Comparison of ENCODE assay signal across 8 cellular contexts in genomic region chr19:4669723-4670480, GRCh38. TPM values are rescaled to one million over a fixed set of nuclear protein-coding genes. Genes with fewer than 3 reads are reported as not detected.
DNase-seq lines count a peak whose midpoint lies in the region; ATAC-seq and TF ChIP-seq lines count a peak whose summit lies in the region.

Gene MYDGF, minus strand, starts transcription at chr19:4670342. Its CDS starts 8 bp downstream, at chr19:4670334.

- H3K27me3 ChIP-seq in spleen (replicated peaks in 1 of 7): no peaks in the 10 kb centered on the region

- no peak for TF ChIP-seq POLR2A in spleen (IDR thresholded peaks at IDR 0.05)

- H3K27me3 Mint-ChIP-seq in activated B cell treated with CpG ODN at 0.5 μM for 24 hours: no peaks in the 10 kb centered on the region

- peak within 1 kb of the TSS; percentile 30 to 90 (median 80) for H3K27ac ChIP-seq in spleen

- peaks cover 18% of the 10 kb centered on the region for H3K4me1 Mint-ChIP-seq in activated B cell treated with CpG ODN at 0.5 μM for 24 hours

- DNase-seq in A172 (ENCODE audit: low spot score): peak; percentile 74
- peak; percentile 63 for DNase-seq in NCI-H345 treated with DMSO at 0.1 percent for 48 hours (lab: John Stamatoyannopoulos, UW; ENCODE audit: unreplicated experiment)
- peak; percentile 93 for DNase-seq in activated B cell treated with CpG ODN at 0.5 μM for 24 hours
- peak; percentile 89 to 93 for DNase-seq in cardiac fibroblast (ENCODE audit: low read depth in 2 of 2)
- DNase-seq in iris pigment epithelial cell (ENCODE audit: low read depth): peak; percentile 91
- DNase-seq in spleen: peak; percentile 98

- intact Hi-C loops in activated B cell treated with CpG ODN at 0.5 μM for 24 hours (cut with micrococcal nuclease): loop anchor here (1.0 kb wide), 3 partner anchors 31 to 121 kb away; partner anchors contain the start of genes FEM1A and TNFAIP8L1
- intact Hi-C loops in spleen (cut with DNase I; ENCODE audit: low total_unique reads): no loop called here

- TF ChIP-seq CTCF in activated B cell treated with CpG ODN at 0.5 μM for 24 hours (IDR thresholded peaks at IDR 0.05) (no peak), cardiac fibroblast (IDR thresholded peaks at IDR 0.05; ENCODE audit: low read depth, low read length) (no peak), spleen (IDR thresholded peaks at IDR 0.05 in 8 of 11, conservative IDR thresholded peaks at IDR 0.05 in 3 of 11) (no peak)

- CTCF ChIA-PET in activated B cell treated with CpG ODN at 0.5 μM for 24 hours (lab: Charles Lee): interaction anchor here (1.2 kb wide), 1 partner anchor 34 kb away, joined by 3 read pairs; no protein-coding TSS in a partner anchor

- peaks cover 14 to 51% (median 28%) of the 10 kb centered on the region in 6 donors for H3K4me1 ChIP-seq in spleen

- POLR2A ChIA-PET in activated B cell treated with CpG ODN at 0.5 μM for 24 hours (lab: Charles Lee): interaction anchor here (0.6 to 1.5 kb wide), 3 partner anchors 55 to 423 kb away, joined by 4 to 6 read pairs (median 4); partner anchors contain the start of gene YJU2

- peaks cover 33% of the 10 kb centered on the region for H3K36me3 Mint-ChIP-seq in activated B cell treated with CpG ODN at 0.5 μM for 24 hours (ENCODE audit: low read depth)

- peak; percentile 89 for ATAC-seq in GM18867 (IDR thresholded peaks at IDR 0.05; ENCODE audit: unreplicated experiment)
- peak; percentile 86 for ATAC-seq in HG03159 (IDR thresholded peaks at IDR 0.05; ENCODE audit: unreplicated experiment)
- ATAC-seq in activated B cell treated with CpG ODN at 0.5 μM for 24 hours (ENCODE audit: low read depth): peak; percentile 98

- peaks cover 0 to 52% (median 30%) of the 10 kb centered on the region in 6 donors for H3K36me3 ChIP-seq in spleen

- no peaks in the 10 kb centered on the region for H3K9me3 Mint-ChIP-seq in activated B cell treated with CpG ODN at 0.5 μM for 24 hours

- no peaks in the 10 kb centered on the region for H3K9me3 ChIP-seq in spleen

- peak within 1 kb of the TSS; percentile 89 for H3K4me3 Mint-ChIP-seq in activated B cell treated with CpG ODN at 0.5 μM for 24 hours

- H3K27ac Mint-ChIP-seq in activated B cell treated with CpG ODN at 0.5 μM for 24 hours: peak within 1 kb of the TSS; percentile 77

- H3K4me3 ChIP-seq in cardiac fibroblast (replicated peaks in 1 of 2; ENCODE audit: low read depth in 2 of 2, low read length in 2 of 2): peak within 1 kb of the TSS; percentile 88 to 95
- H3K4me3 ChIP-seq in spleen: peak within 1 kb of the TSS; percentile 63 to 100 (median 90)

- 0 to 2% (median 1%) methylated on average over 17 to 75 of the region's 75 CpGs for WGBS in spleen, 5 donors

RNA-seq across cellular contexts. Expression of gene MYDGF, which starts in this region (rescaled TPM):
- total RNA-seq in A172 (2014; rRNA removed; shearing (Covaris generic)): 200 and 211 TPM in 2 replicates
- total RNA-seq in activated B cell treated with CpG ODN at 0.5 μM for 24 hours: 30.9 and 31.6 TPM in 2 replicates
- 100 to 1,000 TPM in 1 of 7 donors, 10 to 100 TPM in 6; 39.7 to 100 (median 66.3) TPM for total RNA-seq in spleen
- 10 to 100 TPM; 39.0 to 72.5 (median 62.6) TPM for polyA plus RNA-seq in spleen

Comparison
In these comparisons a context has a peak if more than half of its experiments do, and no peak if none do; other contexts are left out.
1. Peak in every context shown above with its lines: DNase-seq, ATAC-seq, H3K4me3 ChIP-seq and H3K27ac ChIP-seq.